In genomic region chr9:1505489-1505888, GRCh38 we compare ENCODE assay signal across 20 cellular contexts.
"Had no signal": no experiment of that assay in that cellular context is flagged by ENCODE, and none has a peak within 500 bp of the region (broad histone marks: within the 10 kb centered on the region; RNA-seq: fewer than 3 reads in every experiment).

No MANE protein-coding gene starts in this region.

- DNase-seq: activated CD4-positive, alpha-beta T cell treated with anti-CD3 and anti-CD28 coated beads, Interleukin-2, amount 50 U/mL, for 48 hours; activated CD8-positive, alpha-beta memory T cell treated with anti-CD3 and anti-CD28 coated beads, Interleukin-2, amount 10 ng/mL, durations not matched to agents 7 days and 5 days; activated gamma-delta T cell treated with Interleukin-2 at 50 U/mL for 16 hours; activated naive CD8-positive, alpha-beta T cell treated with anti-CD3 and anti-CD28 coated beads, Interleukin-2, amount 10 ng/mL, durations not matched to agents 7 days and 5 days; amniotic stem cell; brain microvascular endothelial cell; dorsolateral prefrontal cortex; effector memory CD4-positive, alpha-beta T cell; glutamatergic neuron; left lung; lower lobe of right lung; mesenchymal stem cell; naive thymus-derived CD8-positive, alpha-beta T cell; nucleus accumbens; pancreas; stimulated activated naive CD4-positive, alpha-beta T cell treated with Interleukin-2 at 50 U/mL for 16 hours; T-helper 17 cell; uterus had no signal

- H3K4me3 Mint-ChIP-seq: activated CD8-positive, alpha-beta memory T cell treated with anti-CD3 and anti-CD28 coated beads, Interleukin-2, amount 10 ng/mL, durations not matched to agents 7 days and 5 days; activated naive CD8-positive, alpha-beta T cell treated with anti-CD3 and anti-CD28 coated beads, Interleukin-2, amount 10 ng/mL, durations not matched to agents 7 days and 5 days; naive thymus-derived CD8-positive, alpha-beta T cell; neural crest cell; T-helper 17 cell; type B pancreatic cell had no signal

- H3K27ac Mint-ChIP-seq: activated CD8-positive, alpha-beta memory T cell treated with anti-CD3 and anti-CD28 coated beads, Interleukin-2, amount 10 ng/mL, durations not matched to agents 7 days and 5 days; activated naive CD8-positive, alpha-beta T cell treated with anti-CD3 and anti-CD28 coated beads, Interleukin-2, amount 10 ng/mL, durations not matched to agents 7 days and 5 days; naive thymus-derived CD8-positive, alpha-beta T cell; T-helper 17 cell; type B pancreatic cell had no signal

- ATAC-seq: activated CD8-positive, alpha-beta memory T cell treated with anti-CD3 and anti-CD28 coated beads, Interleukin-2, amount 10 ng/mL, durations not matched to agents 7 days and 5 days; left lung; lower lobe of right lung; naive thymus-derived CD8-positive, alpha-beta T cell; pancreas; T-helper 17 cell had no signal

- H3K27me3 Mint-ChIP-seq: type B pancreatic cell had no signal

- H3K9me3 Mint-ChIP-seq: activated naive CD8-positive, alpha-beta T cell treated with anti-CD3 and anti-CD28 coated beads, Interleukin-2, amount 10 ng/mL, durations not matched to agents 7 days and 5 days; type B pancreatic cell had no signal

- H3K36me3 Mint-ChIP-seq: activated CD8-positive, alpha-beta memory T cell treated with anti-CD3 and anti-CD28 coated beads, Interleukin-2, amount 10 ng/mL, durations not matched to agents 7 days and 5 days; activated naive CD8-positive, alpha-beta T cell treated with anti-CD3 and anti-CD28 coated beads, Interleukin-2, amount 10 ng/mL, durations not matched to agents 7 days and 5 days; type B pancreatic cell had no signal

- H3K4me1 Mint-ChIP-seq: activated naive CD8-positive, alpha-beta T cell treated with anti-CD3 and anti-CD28 coated beads, Interleukin-2, amount 10 ng/mL, durations not matched to agents 7 days and 5 days; naive thymus-derived CD8-positive, alpha-beta T cell; neural crest cell; T-helper 17 cell had no signal
